ENCODE assay signal across 9 cellular contexts in genomic region chr2:70133521-70134348, GRCh38. TPM values are rescaled to one million over a fixed set of nuclear protein-coding genes. Genes with fewer than 3 reads are reported as not detected.
DNase-seq lines count a peak whose midpoint lies in the region; ATAC-seq and TF ChIP-seq lines count a peak whose summit lies in the region.
"Had no signal": no experiment of that assay in that cellular context is flagged by ENCODE, and none has a peak within 500 bp of the region (broad histone marks: within the 10 kb centered on the region; RNA-seq: fewer than 3 reads in every experiment).

No MANE protein-coding gene starts in this region.

- intact Hi-C loops in gastrocnemius medialis (cut with DNase I; ENCODE audit: low total_unique reads): no loop called here

- in situ Hi-C loops in gastrocnemius medialis (cut with MboI; ENCODE audit: low sequenced_read_pairs in 4 of 4): loop anchor here in 1 of 4 donors (10.0 kb wide), 1 partner anchor 59 kb away; no protein-coding TSS in a partner anchor

- peak overlapping the region; percentile 70 for H3K27ac ChIP-seq in RWPE2 (ENCODE audit: poor library complexity, severe bottlenecking)
- peak overlapping the region; percentile 86 to 97 (median 91) for H3K27ac ChIP-seq in gastrocnemius medialis

- peak; percentile 46 for DNase-seq in NCI-H1694 treated with DMSO at 0.1 percent for 48 hours (lab: John Stamatoyannopoulos, UW)
- no peak for DNase-seq in NCI-H1694 (lab: John Stamatoyannopoulos, UW)
- DNase-seq in RWPE2 (ENCODE audit: low spot score): no peak
- peak; percentile 30 for DNase-seq in effector CD4-positive, alpha-beta T cell
- DNase-seq in gastrocnemius medialis: peak in 1 of 2 donors; percentile 14
- no peak for DNase-seq in BE2C
- no peak for DNase-seq in NCI-H748 treated with DMSO at 0.1 percent for 48 hours (lab: John Stamatoyannopoulos, UW)

- H3K4me3 ChIP-seq in RWPE2 (ENCODE audit: severe bottlenecking) (no peak overlapping the region), gastrocnemius medialis (no peak overlapping the region), BE2C (ENCODE audit: low read depth, low read length) (no peak overlapping the region)

- TF ChIP-seq CTCF in RWPE2 (IDR thresholded peaks at IDR 0.05; ENCODE audit: poor library complexity, severe bottlenecking): no peak
- TF ChIP-seq CTCF in gastrocnemius medialis (IDR thresholded peaks at IDR 0.05 in 4 of 5, conservative IDR thresholded peaks at IDR 0.05 in 1 of 5): no peak
- TF ChIP-seq CTCF in BE2C (IDR thresholded peaks at IDR 0.05; ENCODE audit: low read depth, low read length): no peak

- ATAC-seq in RWPE2 (ENCODE audit: low read depth) (no peak), gastrocnemius medialis (peak in 1 of 2 donors; percentile 11), GM21381 (IDR thresholded peaks at IDR 0.05; ENCODE audit: unreplicated experiment) (no peak)

- no peak for TF ChIP-seq POLR2A in gastrocnemius medialis (IDR thresholded peaks at IDR 0.05)

- H3K36me3 ChIP-seq in RWPE2 (ENCODE audit: low read depth): no peaks in the 10 kb centered on the region
- H3K36me3 ChIP-seq in gastrocnemius medialis: no peaks in the 10 kb centered on the region
- no peaks in the 10 kb centered on the region for H3K36me3 ChIP-seq in BE2C
- H3K36me3 ChIP-seq: SJSA1 had no signal

- no peaks in the 10 kb centered on the region for H3K9me3 ChIP-seq in RWPE2 (ENCODE audit: severe bottlenecking)
- H3K9me3 ChIP-seq in gastrocnemius medialis: no peaks in the 10 kb centered on the region
- H3K9me3 ChIP-seq in BE2C: no peaks in the 10 kb centered on the region
- H3K9me3 ChIP-seq: SJSA1 had no signal

- H3K4me1 ChIP-seq in RWPE2 (ENCODE audit: insufficient read depth, poor library complexity, severe bottlenecking): peaks cover 27% of the 10 kb centered on the region
- H3K4me1 ChIP-seq in gastrocnemius medialis: peaks cover 29 to 41% of the 10 kb centered on the region in 2 donors
- peaks cover 5% of the 10 kb centered on the region; the same call in 1 of the 2 replicates for H3K4me1 ChIP-seq in BE2C

- H3K27me3 ChIP-seq in RWPE2 (ENCODE audit: insufficient read depth, poor library complexity, severe bottlenecking) (no peaks in the 10 kb centered on the region), gastrocnemius medialis (no peaks in the 10 kb centered on the region), BE2C (no peaks in the 10 kb centered on the region)
- H3K27me3 ChIP-seq: SJSA1 had no signal

RNA-seq across cellular contexts. Expression of gene PCBP1, which starts 46.5 kb away (rescaled TPM):
- total RNA-seq in gastrocnemius medialis: 100 to 1,000 TPM; 178 to 296 (median 262) TPM
- 374 TPM for polyA plus RNA-seq in BE2C (2012; ENCODE audit: insufficient read depth, insufficient read length, low read depth)

RNA-seq across cellular contexts. Expression of gene C2orf42, which starts 57.1 kb away (rescaled TPM):
- 10 to 100 TPM in 1 of 4 donors, 1 to 10 TPM in 3; 6.3 to 10.1 (median 7.3) TPM for total RNA-seq in gastrocnemius medialis
- polyA plus RNA-seq in BE2C (2012; ENCODE audit: insufficient read depth, insufficient read length, low read depth): 11.4 TPM

Comparison
In these comparisons a context has a peak if more than half of its experiments do, and no peak if none do; other contexts are left out.
1. DNase-seq: peak in NCI-H1694 treated with DMSO at 0.1 percent for 48 hours (single experiment) and effector CD4-positive, alpha-beta T cell (single experiment); none in NCI-H1694 (single experiment), RWPE2 (single experiment), BE2C (single experiment) and NCI-H748 treated with DMSO at 0.1 percent for 48 hours (single experiment).